ENCODE assay signal across 8 cellular contexts in genomic region chr16:14632693-14633569, GRCh38. TPM values are rescaled to one million over a fixed set of nuclear protein-coding genes. Genes with fewer than 3 reads are reported as not detected.
DNase-seq lines count a peak whose midpoint lies in the region; ATAC-seq and TF ChIP-seq lines count a peak whose summit lies in the region.

BFAR (plus strand) TSS chr16:14632951; CDS start chr16:14644347, 11,396 bp downstream.

- intact Hi-C loops in activated B cell treated with CpG ODN at 0.5 μM for 24 hours (cut with micrococcal nuclease), result loop anchor here (1.0 to 10.0 kb wide), 4 partner anchors 26 to 1009 kb away; partner anchors contain the start of genes MARF1 and RRN3
- intact Hi-C loops in spleen (cut with DNase I; ENCODE audit: low total_unique reads), result no loop called here

- TF ChIP-seq POLR2A in GM18951 (IDR thresholded peaks at IDR 0.05; ENCODE audit: extremely low read depth, insufficient read depth, insufficient read length) (peak; percentile 99), spleen (IDR thresholded peaks at IDR 0.05) (peak in 2 of 3 donors; percentile 92 to 98)

- peaks cover 64% of the 10 kb centered on the region for H3K4me1 Mint-ChIP-seq in activated B cell treated with CpG ODN at 0.5 μM for 24 hours
- H3K4me1 Mint-ChIP-seq in immature natural killer cell, result peaks cover 78 to 84% of the 10 kb centered on the region in 2 donors

- H3K4me3 Mint-ChIP-seq in activated B cell treated with CpG ODN at 0.5 μM for 24 hours (peak within 1 kb of the TSS; percentile 100), immature natural killer cell (peak within 1 kb of the TSS; percentile 97 to 100 (median 100))

- CTCF ChIA-PET in activated B cell treated with CpG ODN at 0.5 μM for 24 hours (lab: Charles Lee), result interaction anchor here (0.7 kb wide), 1 partner anchor 10 kb away, joined by 3 read pairs; no protein-coding TSS in a partner anchor

- H3K27me3 Mint-ChIP-seq in activated B cell treated with CpG ODN at 0.5 μM for 24 hours (no peaks in the 10 kb centered on the region), immature natural killer cell (ENCODE audit: low read depth in 3 of 3) (peaks cover 17 to 31% (median 18%) of the 10 kb centered on the region in 3 donors)

- peaks cover 22 to 88% (median 81%) of the 10 kb centered on the region in 6 donors for H3K4me1 ChIP-seq in spleen

- H3K36me3 Mint-ChIP-seq in activated B cell treated with CpG ODN at 0.5 μM for 24 hours (ENCODE audit: low read depth), result peaks cover 39% of the 10 kb centered on the region
- H3K36me3 Mint-ChIP-seq in immature natural killer cell, result peaks cover 0 to 4% (median 3%) of the 10 kb centered on the region in 3 donors

- H3K9me3 ChIP-seq in spleen, result no peaks in the 10 kb centered on the region

- H3K36me3 ChIP-seq in spleen, result peaks cover 0 to 12% (median 2%) of the 10 kb centered on the region in 6 donors

- WGBS in spleen, 5 donors, result 0 to 1% (median 0%) methylated on average over 42 to 69 of the region's 69 CpGs

- in situ Hi-C loops in GM18951 (cut with MboI; ENCODE audit: low sequenced_read_pairs, unreplicated experiment), result no loop called here

- peak within 1 kb of the TSS; percentile 97 for H3K27ac Mint-ChIP-seq in activated B cell treated with CpG ODN at 0.5 μM for 24 hours
- H3K27ac Mint-ChIP-seq in immature natural killer cell, result peak within 1 kb of the TSS; percentile 99 to 100 (median 100)

- POLR2A ChIA-PET in activated B cell treated with CpG ODN at 0.5 μM for 24 hours (lab: Charles Lee), result interaction anchor here (0.6 to 1.3 kb wide), 9 partner anchors 16 to 1010 kb away, joined by 3 to 6 read pairs (median 4); partner anchors contain the start of gene ERCC4

- TF ChIP-seq CTCF in activated B cell treated with CpG ODN at 0.5 μM for 24 hours (IDR thresholded peaks at IDR 0.05) (no peak), spleen (IDR thresholded peaks at IDR 0.05 in 8 of 11, conservative IDR thresholded peaks at IDR 0.05 in 3 of 11) (no peak)

- DNase-seq in AG08395 (ENCODE audit: low spot score) (peak; percentile 98), NCI-H345 (lab: John Stamatoyannopoulos, UW) (peak; percentile 98), activated B cell treated with CpG ODN at 0.5 μM for 24 hours (peak; percentile 99), caudate nucleus (lab: John Stamatoyannopoulos, UW) (peak; percentile 73 to 99 (median 97)), immature natural killer cell (peak; percentile 99 to 100 (median 100)), spleen (peak; percentile 100)

- no peaks in the 10 kb centered on the region for H3K27me3 ChIP-seq in spleen (replicated peaks in 1 of 7)

- peak within 1 kb of the TSS; percentile 84 for H3K27ac ChIP-seq in caudate nucleus (ENCODE audit: low read depth, low read length)
- H3K27ac ChIP-seq in spleen, result peak within 1 kb of the TSS; percentile 91 to 99 (median 96)

- peak within 1 kb of the TSS; percentile 80 to 98 (median 93) for H3K4me3 ChIP-seq in spleen

- H3K9me3 Mint-ChIP-seq in activated B cell treated with CpG ODN at 0.5 μM for 24 hours, result peaks cover 3% of the 10 kb centered on the region
- peaks cover 0 to 1% (median 0%) of the 10 kb centered on the region in 6 donors for H3K9me3 Mint-ChIP-seq in immature natural killer cell

- ATAC-seq in HG03196 (IDR thresholded peaks at IDR 0.05; ENCODE audit: unreplicated experiment) (peak; percentile 82), activated B cell treated with CpG ODN at 0.5 μM for 24 hours (ENCODE audit: low read depth) (peak; percentile 77)

RNA-seq across cellular contexts. Expression of gene BFAR, which starts in this region (rescaled TPM):
- 54.9 and 68.2 TPM in 2 replicates for total RNA-seq in activated B cell treated with CpG ODN at 0.5 μM for 24 hours
- polyA plus RNA-seq in immature natural killer cell, result 10 to 100 TPM; 33.7 to 48.0 (median 44.2) TPM
- 10 to 100 TPM; 48.1 to 68.7 (median 57.7) TPM for total RNA-seq in spleen
- polyA plus RNA-seq in spleen, result 10 to 100 TPM; 24.6 to 30.2 (median 29.5) TPM

Comparison
In these comparisons a context has a peak if more than half of its experiments do, and no peak if none do; other contexts are left out.
1. Peak in every context shown above with its lines: DNase-seq, ATAC-seq, H3K4me3 ChIP-seq and H3K27ac ChIP-seq.